8 cellular contexts compared by ENCODE assay signal in the genomic region with DNA sequence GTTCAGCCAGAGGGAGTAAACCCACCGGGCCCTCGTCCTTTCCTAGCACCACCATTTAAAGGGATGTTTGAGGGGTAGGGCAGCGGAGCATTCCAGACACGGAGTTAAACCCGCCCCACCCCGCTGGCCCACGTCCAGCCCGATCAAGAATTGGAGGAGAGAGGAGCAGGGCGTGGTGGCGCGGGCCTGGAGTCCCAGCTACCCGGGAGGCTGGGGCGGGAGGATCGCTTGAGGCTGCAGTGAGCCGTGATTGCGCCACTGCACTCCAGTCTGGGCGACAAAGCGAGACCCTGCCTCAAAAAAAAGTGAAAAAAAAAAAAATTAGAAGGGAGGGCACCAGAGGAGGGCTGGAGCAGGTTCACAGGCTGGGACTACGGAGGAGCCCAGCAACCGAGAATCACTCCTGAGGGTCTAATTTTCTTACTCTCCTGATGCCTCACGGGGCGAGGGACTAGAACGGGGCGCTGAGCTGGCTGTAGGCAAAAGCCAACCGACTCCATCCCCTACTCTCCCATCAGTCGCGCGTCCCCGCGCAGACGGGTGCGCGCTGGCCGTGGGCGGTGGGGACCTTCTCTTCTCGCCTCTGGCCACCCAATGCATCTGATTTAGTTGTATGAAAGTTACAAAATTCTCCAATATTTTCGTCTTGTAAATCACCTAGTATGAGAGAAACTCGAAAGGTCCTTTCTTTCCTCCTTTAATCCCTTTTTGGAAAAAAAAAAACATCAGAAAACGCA.
DNase-seq lines count a peak whose midpoint lies in the region; ATAC-seq and TF ChIP-seq lines count a peak whose summit lies in the region.

No MANE protein-coding gene starts in this region.

- TF ChIP-seq POLR2A in GM15510 (IDR thresholded peaks at IDR 0.05; ENCODE audit: borderline replicate concordance, extremely low read depth, insufficient read length): peak; percentile 77

- no peaks in the 10 kb centered on the region for H3K36me3 ChIP-seq in SK-N-MC (ENCODE audit: insufficient read depth, low read length)

- no peaks in the 10 kb centered on the region for H3K9me3 ChIP-seq in SK-N-MC (ENCODE audit: low read depth, low read length)

- H3K4me3 ChIP-seq in SK-N-MC: peak overlapping the region; percentile 54
- peak overlapping the region; percentile 61 for H3K4me3 ChIP-seq in iPS-11a (ENCODE audit: low read depth, low read length)

- H3K9ac ChIP-seq in SK-N-MC (ENCODE audit: insufficient read length): peak overlapping the region; percentile 9

- DNase-seq in SK-N-MC (ENCODE audit: low read depth, low spot score) (no peak), anterior cingulate cortex (lab: John Stamatoyannopoulos, UW) (peak in 47 of 58 donors; percentile 15 to 84 (median 61)), retina (peak; percentile 86), hepatic stellate cell (ENCODE audit: low spot score) (no peak)

- H3K27ac ChIP-seq in SK-N-MC: peak overlapping the region; percentile 29; the same call in 1 of the 2 replicates

- ATAC-seq in HG03521 (IDR thresholded peaks at IDR 0.05; ENCODE audit: unreplicated experiment) (peak; percentile 38), GM21390 (IDR thresholded peaks at IDR 0.05; ENCODE audit: unreplicated experiment) (no peak)

Comparison
In these comparisons a context has a peak if more than half of its experiments do, and no peak if none do; other contexts are left out.
1. DNase-seq: peak in anterior cingulate cortex (47 of 58) and retina (single experiment); none in SK-N-MC (single experiment) and hepatic stellate cell (single experiment).